18 cellular contexts compared by ENCODE assay signal in the genomic region with DNA sequence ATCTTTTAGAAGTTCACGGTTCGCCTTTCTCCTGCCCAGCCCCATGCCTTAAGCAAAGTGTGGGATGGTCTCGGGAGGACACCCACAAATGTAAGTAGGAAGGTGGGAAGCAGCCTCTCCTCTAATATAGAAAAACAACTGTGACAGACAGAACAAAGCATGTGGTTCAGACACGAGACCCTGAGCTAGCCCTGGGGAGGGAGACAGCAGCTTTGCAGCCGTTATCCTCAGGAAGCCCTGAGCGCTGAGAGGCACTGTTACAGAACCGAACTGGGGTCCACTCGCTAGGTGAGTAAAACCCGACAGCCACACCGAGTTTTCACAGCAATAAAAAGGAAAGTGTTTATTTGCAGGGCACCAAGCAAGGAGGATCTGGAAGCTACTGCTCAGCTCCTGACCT.
"Had no signal": no experiment of that assay in that cellular context is flagged by ENCODE, and none has a peak within 500 bp of the region (broad histone marks: within the 10 kb centered on the region; RNA-seq: fewer than 3 reads in every experiment).

No MANE protein-coding gene starts in this region.

- H3K36me3 ChIP-seq: heart right ventricle, spleen, thoracic aorta had no signal

- DNase-seq: activated CD4-positive, alpha-beta memory T cell treated with anti-CD3 and anti-CD28 coated beads, Interleukin-2, amount 10 ng/mL, durations not matched to agents 7 days and 5 days; activated CD4-positive, alpha-beta T cell treated with anti-CD3 and anti-CD28 coated beads for 4 hours; activated effector memory CD4-positive, alpha-beta T cell treated with Interleukin-2 at 50 U/mL for 16 hours; activated T-cell treated with anti-CD3 and anti-CD28 coated beads, Interleukin-2, amount 50 U/mL, for 4 hours; dermis blood vessel endothelial cell; heart right ventricle; occipital lobe; psoas muscle; spleen; stimulated activated naive CD8-positive, alpha-beta T cell treated with anti-CD3 and anti-CD28 coated beads, Interleukin-15, amount 100 ng/mL, for 72 hours; T-helper 17 cell had no signal

- H3K27ac Mint-ChIP-seq: activated CD4-positive, alpha-beta memory T cell treated with anti-CD3 and anti-CD28 coated beads, Interleukin-2, amount 10 ng/mL, durations not matched to agents 7 days and 5 days; activated naive CD4-positive, alpha-beta T cell treated with anti-CD3 and anti-CD28 coated beads, Interleukin-2, amount 50 U/mL, for 24 hours; natural killer cell treated with Interleukin-12 subunit alpha and Interleukin-12 subunit beta and Interleukin-15 and Interleukin-18, amount 100 ng/mL, for 72 hours; stimulated activated naive CD8-positive, alpha-beta T cell treated with anti-CD3 and anti-CD28 coated beads, Interleukin-15, amount 100 ng/mL, for 72 hours; T-helper 17 cell had no signal

- H3K27me3 Mint-ChIP-seq: activated CD4-positive, alpha-beta memory T cell treated with anti-CD3 and anti-CD28 coated beads, Interleukin-2, amount 10 ng/mL, durations not matched to agents 7 days and 5 days; T-helper 17 cell had no signal

- H3K4me3 ChIP-seq: heart right ventricle, psoas muscle, spleen, thoracic aorta had no signal

- H3K36me3 Mint-ChIP-seq: activated naive CD4-positive, alpha-beta T cell treated with anti-CD3 and anti-CD28 coated beads, Interleukin-2, amount 50 U/mL, for 24 hours; natural killer cell treated with Interleukin-12 subunit alpha and Interleukin-12 subunit beta and Interleukin-15 and Interleukin-18, amount 100 ng/mL, for 72 hours had no signal

- H3K4me3 Mint-ChIP-seq: activated CD4-positive, alpha-beta memory T cell treated with anti-CD3 and anti-CD28 coated beads, Interleukin-2, amount 10 ng/mL, durations not matched to agents 7 days and 5 days; activated naive CD4-positive, alpha-beta T cell treated with anti-CD3 and anti-CD28 coated beads, Interleukin-2, amount 50 U/mL, for 24 hours; activated T-cell treated with anti-CD3 and anti-CD28 coated beads, Interleukin-2, amount 50 U/mL, for 4 hours; central memory CD8-positive, alpha-beta T cell; natural killer cell treated with Interleukin-12 subunit alpha and Interleukin-12 subunit beta and Interleukin-15 and Interleukin-18, amount 100 ng/mL, for 72 hours; stimulated activated naive CD8-positive, alpha-beta T cell treated with anti-CD3 and anti-CD28 coated beads, Interleukin-15, amount 100 ng/mL, for 72 hours; T-helper 17 cell had no signal

- FAIRE-seq: frontal cortex had no signal

- H3K4me1 Mint-ChIP-seq: activated CD4-positive, alpha-beta memory T cell treated with anti-CD3 and anti-CD28 coated beads, Interleukin-2, amount 10 ng/mL, durations not matched to agents 7 days and 5 days; activated naive CD4-positive, alpha-beta T cell treated with anti-CD3 and anti-CD28 coated beads, Interleukin-2, amount 50 U/mL, for 24 hours; central memory CD8-positive, alpha-beta T cell; stimulated activated naive CD8-positive, alpha-beta T cell treated with anti-CD3 and anti-CD28 coated beads, Interleukin-15, amount 100 ng/mL, for 72 hours; T-helper 17 cell had no signal

- H3K4me1 ChIP-seq: psoas muscle, spleen had no signal

- H3K9me3 ChIP-seq: psoas muscle, thoracic aorta had no signal

- ATAC-seq: activated T-cell treated with anti-CD3 and anti-CD28 coated beads, Interleukin-2, amount 50 U/mL, for 4 hours; heart right ventricle; left lobe of liver; natural killer cell treated with Interleukin-12 subunit alpha and Interleukin-12 subunit beta and Interleukin-15 and Interleukin-18, amount 100 ng/mL, for 72 hours; psoas muscle; sciatic nerve; stimulated activated naive CD8-positive, alpha-beta T cell treated with anti-CD3 and anti-CD28 coated beads, Interleukin-15, amount 100 ng/mL, for 72 hours; T-helper 17 cell had no signal

- H3K27ac ChIP-seq: heart right ventricle, psoas muscle, spleen, thoracic aorta had no signal
